In the genomic region with DNA sequence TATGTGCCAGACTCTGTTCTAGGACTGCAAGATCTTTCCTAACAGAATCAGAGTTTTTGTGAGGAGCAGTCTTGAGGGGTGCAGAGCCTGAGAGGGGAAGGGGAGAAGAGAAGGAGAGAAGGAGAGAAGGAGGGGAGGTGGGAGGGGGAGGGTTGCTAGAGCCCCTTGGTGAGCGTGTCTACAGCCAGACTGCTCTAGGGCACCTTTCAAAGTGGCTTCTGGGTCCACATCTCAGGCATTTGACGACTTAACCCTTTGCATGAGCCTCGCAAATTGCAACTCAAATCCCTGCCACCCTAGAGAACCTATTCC, we compare ENCODE assay signal across 3 cellular contexts.
A peak's percentile ranks its signal among the peaks of the same experiment; 100 is the strongest.
TF ChIP-seq lines count a peak whose summit lies in the region.

No MANE protein-coding gene starts in this region.

TF ChIP-seq in HCT116, 20 proteins besides CTCF, POLR2A, EP300 and RAD21:
- TF ChIP-seq, protein P1, sequence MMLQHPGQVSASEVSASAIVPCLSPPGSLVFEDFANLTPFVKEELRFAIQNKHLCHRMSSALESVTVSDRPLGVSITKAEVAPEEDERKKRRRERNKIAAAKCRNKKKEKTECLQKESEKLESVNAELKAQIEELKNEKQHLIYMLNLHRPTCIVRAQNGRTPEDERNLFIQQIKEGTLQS (IDR thresholded peaks at IDR 0.05), result no peak
- TF ChIP-seq SIN3A (IDR thresholded peaks at IDR 0.05; ENCODE audit: low read depth) (no peak), EGR1 (IDR thresholded peaks at IDR 0.05; ENCODE audit: low read depth) (no peak), ZNF274 (IDR thresholded peaks at IDR 0.05; ENCODE audit: low read depth, low read length) (no peak), JUND (IDR thresholded peaks at IDR 0.05) (no peak), SRF (IDR thresholded peaks at IDR 0.05; ENCODE audit: low read depth) (no peak), REST (IDR thresholded peaks at IDR 0.05; ENCODE audit: low read depth) (no peak), MAX (IDR thresholded peaks at IDR 0.05) (no peak), ELF1 (IDR thresholded peaks at IDR 0.05; ENCODE audit: borderline replicate concordance, low read depth) (no peak), CEBPB (IDR thresholded peaks at IDR 0.05; ENCODE audit: low read depth) (no peak), YY1 (IDR thresholded peaks at IDR 0.05; ENCODE audit: extremely low read depth, insufficient replicate concordance, low read depth, low read length) (no peak), POLR2AphosphoS5 (IDR thresholded peaks at IDR 0.05; ENCODE audit: low read depth, low read length) (no peak), SP1 (IDR thresholded peaks at IDR 0.05; ENCODE audit: low read depth) (no peak), TCF7L2 (IDR thresholded peaks at IDR 0.05; ENCODE audit: borderline replicate concordance, extremely low read depth, insufficient read depth, insufficient read length) (no peak)

TF ChIP-seq in GM12878, 131 proteins besides CTCF, POLR2A, EP300 and RAD21:
- TF ChIP-seq MLLT1 (IDR thresholded peaks at IDR 0.05) (0 out of 2 replicates have a peak, but pooled peaks have one; percentile 3), CBX5 (IDR thresholded peaks at IDR 0.05; ENCODE audit: low read depth) (no peak)

TF ChIP-seq in HepG2, 621 proteins besides CTCF, POLR2A, EP300 and RAD21:
- 0 out of 2 replicates have a peak, but pooled peaks have one; percentile 1 for TF ChIP-seq KDM2A (CRISPR knock-in tag; IDR thresholded peaks at IDR 0.05; ENCODE audit: borderline replicate concordance, low read depth)
- TF ChIP-seq TRIM22 (IDR thresholded peaks at IDR 0.05), result no peak
- no peak for TF ChIP-seq TRAFD1 (CRISPR knock-in tag; IDR thresholded peaks at IDR 0.05; ENCODE audit: borderline replicate concordance)
- TF ChIP-seq MXD1 (CRISPR knock-in tag; IDR thresholded peaks at IDR 0.05), result no peak
- no peak for TF ChIP-seq ZNF280D (CRISPR knock-in tag; IDR thresholded peaks at IDR 0.05)
- no peak for TF ChIP-seq ZNF678 (CRISPR knock-in tag; IDR thresholded peaks at IDR 0.05)
- no peak for TF ChIP-seq ZNF431 (CRISPR knock-in tag; IDR thresholded peaks at IDR 0.05; ENCODE audit: borderline replicate concordance, low read depth)
- TF ChIP-seq DMTF1 (CRISPR knock-in tag; IDR thresholded peaks at IDR 0.05), result no peak
- no peak for TF ChIP-seq ZNF234 (CRISPR knock-in tag; conservative IDR thresholded peaks at IDR 0.05)
- 0 out of 2 replicates have a peak, but pooled peaks have one; percentile 31 for TF ChIP-seq EZH2 (conservative IDR thresholded peaks at IDR 0.05; ENCODE audit: low read depth, low read length)
- no peak for TF ChIP-seq RFX1 (IDR thresholded peaks at IDR 0.05)
- TF ChIP-seq TCF12 (IDR thresholded peaks at IDR 0.05), result no peak
- TF ChIP-seq TCF12 (CRISPR knock-in tag; IDR thresholded peaks at IDR 0.05), result no peak
- no peak for TF ChIP-seq ZSCAN25 (CRISPR knock-in tag; IDR thresholded peaks at IDR 0.05)
- no peak for TF ChIP-seq RBFOX2 (IDR thresholded peaks at IDR 0.05; ENCODE audit: low read depth, low read length)
- TF ChIP-seq, protein P2, sequence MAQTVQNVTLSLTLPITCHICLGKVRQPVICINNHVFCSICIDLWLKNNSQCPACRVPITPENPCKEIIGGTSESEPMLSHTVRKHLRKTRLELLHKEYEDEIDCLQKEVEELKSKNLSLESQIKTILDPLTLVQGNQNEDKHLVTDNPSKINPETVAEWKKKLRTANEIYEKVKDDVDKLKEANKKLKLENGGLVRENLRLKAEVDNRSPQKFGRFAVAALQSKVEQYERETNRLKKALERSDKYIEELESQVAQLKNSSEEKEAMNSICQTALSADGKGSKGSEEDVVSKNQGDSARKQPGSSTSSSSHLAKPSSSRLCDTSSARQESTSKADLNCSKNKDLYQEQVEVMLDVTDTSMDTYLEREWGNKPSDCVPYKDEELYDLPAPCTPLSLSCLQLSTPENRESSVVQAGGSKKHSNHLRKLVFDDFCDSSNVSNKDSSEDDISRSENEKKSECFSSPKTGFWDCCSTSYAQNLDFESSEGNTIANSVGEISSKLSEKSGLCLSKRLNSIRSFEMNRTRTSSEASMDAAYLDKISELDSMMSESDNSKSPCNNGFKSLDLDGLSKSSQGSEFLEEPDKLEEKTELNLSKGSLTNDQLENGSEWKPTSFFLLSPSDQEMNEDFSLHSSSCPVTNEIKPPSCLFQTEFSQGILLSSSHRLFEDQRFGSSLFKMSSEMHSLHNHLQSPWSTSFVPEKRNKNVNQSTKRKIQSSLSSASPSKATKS (CRISPR knock-in tag; IDR thresholded peaks at IDR 0.05), result no peak
- TF ChIP-seq, protein P3, sequence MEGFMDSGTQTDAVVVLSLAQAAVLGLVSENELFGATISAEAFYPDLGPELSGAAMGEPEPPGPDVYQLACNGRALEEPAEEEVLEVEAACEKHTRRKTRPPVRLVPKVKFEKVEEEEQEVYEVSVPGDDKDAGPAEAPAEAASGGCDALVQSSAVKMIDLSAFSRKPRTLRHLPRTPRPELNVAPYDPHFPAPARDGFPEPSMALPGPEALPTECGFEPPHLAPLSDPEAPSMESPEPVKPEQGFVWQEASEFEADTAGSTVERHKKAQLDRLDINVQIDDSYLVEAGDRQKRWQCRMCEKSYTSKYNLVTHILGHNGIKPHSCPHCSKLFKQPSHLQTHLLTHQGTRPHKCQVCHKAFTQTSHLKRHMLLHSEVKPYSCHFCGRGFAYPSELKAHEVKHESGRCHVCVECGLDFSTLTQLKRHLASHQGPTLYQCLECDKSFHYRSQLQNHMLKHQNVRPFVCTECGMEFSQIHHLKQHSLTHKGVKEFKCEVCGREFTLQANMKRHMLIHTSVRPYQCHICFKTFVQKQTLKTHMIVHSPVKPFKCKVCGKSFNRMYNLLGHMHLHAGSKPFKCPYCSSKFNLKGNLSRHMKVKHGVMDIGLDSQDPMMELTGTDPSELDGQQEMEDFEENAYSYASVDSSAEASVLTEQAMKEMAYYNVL (CRISPR knock-in tag; IDR thresholded peaks at IDR 0.05; ENCODE audit: borderline replicate concordance), result peak; percentile 19; the same call in 1 of the 2 replicates
